Comparison of ENCODE assay signal across 1 cellular context in genomic region chr12:91143241-91143640, GRCh38.
TF ChIP-seq lines count a peak whose summit lies in the region.

No MANE protein-coding gene starts in this region.

TF ChIP-seq in IMR-90, 13 proteins besides CTCF, POLR2A, EP300 and RAD21:
- TF ChIP-seq FOS (IDR thresholded peaks at IDR 0.05; ENCODE audit: low read depth, low read length) (no peak), CHD1 (IDR thresholded peaks at IDR 0.05; ENCODE audit: low read depth, low read length) (no peak), CEBPB (IDR thresholded peaks at IDR 0.05; ENCODE audit: low read depth, low read length) (no peak), BHLHE40 (IDR thresholded peaks at IDR 0.05; ENCODE audit: low read depth, low read length) (no peak), MAZ (IDR thresholded peaks at IDR 0.05; ENCODE audit: borderline replicate concordance, low read depth, low read length) (no peak), NFE2L2 (IDR thresholded peaks at IDR 0.05; ENCODE audit: low read depth, low read length) (no peak), RCOR1 (IDR thresholded peaks at IDR 0.05; ENCODE audit: insufficient replicate concordance, low read length) (no peak), USF2 (IDR thresholded peaks at IDR 0.05; ENCODE audit: low read depth, low read length) (no peak), SMC3 (IDR thresholded peaks at IDR 0.05; ENCODE audit: low read depth, low read length) (no peak), MXI1 (IDR thresholded peaks at IDR 0.05; ENCODE audit: borderline replicate concordance, low read depth, low read length) (no peak), MAFK (IDR thresholded peaks at IDR 0.05; ENCODE audit: low read depth, low read length) (no peak), RFX5 (IDR thresholded peaks at IDR 0.05; ENCODE audit: low read depth, low read length) (no peak)
- TF ChIP-seq, protein P1, sequence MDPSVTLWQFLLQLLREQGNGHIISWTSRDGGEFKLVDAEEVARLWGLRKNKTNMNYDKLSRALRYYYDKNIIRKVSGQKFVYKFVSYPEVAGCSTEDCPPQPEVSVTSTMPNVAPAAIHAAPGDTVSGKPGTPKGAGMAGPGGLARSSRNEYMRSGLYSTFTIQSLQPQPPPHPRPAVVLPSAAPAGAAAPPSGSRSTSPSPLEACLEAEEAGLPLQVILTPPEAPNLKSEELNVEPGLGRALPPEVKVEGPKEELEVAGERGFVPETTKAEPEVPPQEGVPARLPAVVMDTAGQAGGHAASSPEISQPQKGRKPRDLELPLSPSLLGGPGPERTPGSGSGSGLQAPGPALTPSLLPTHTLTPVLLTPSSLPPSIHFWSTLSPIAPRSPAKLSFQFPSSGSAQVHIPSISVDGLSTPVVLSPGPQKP (IDR thresholded peaks at IDR 0.05; ENCODE audit: borderline replicate concordance, low read depth, low read length) = no peak
